In genomic region chr2:218979846-218980738, GRCh38 we compare ENCODE assay signal across 8 cellular contexts. TPM values are rescaled to one million over a fixed set of nuclear protein-coding genes. Genes with fewer than 3 reads are reported as not detected.
A peak's percentile ranks its signal among the peaks of the same experiment; 100 is the strongest.
DNase-seq lines count a peak whose midpoint lies in the region; ATAC-seq and TF ChIP-seq lines count a peak whose summit lies in the region.

No MANE protein-coding gene starts in this region.

- H2AFZ ChIP-seq in IMR-90 (replicated peaks; ENCODE audit: low read length, poor library complexity) (peak overlapping the region; percentile 77), OCI-LY7 (ENCODE audit: low read length) (no peak overlapping the region)

- H2AK9ac ChIP-seq in IMR-90 (replicated peaks; ENCODE audit: low read depth, low read length, poor library complexity) = no peak overlapping the region

- dilution Hi-C loops in IMR-90 (cut with HindIII; ENCODE audit: low sequenced_read_pairs, unreplicated experiment) = no loop called here

- no peaks in the 10 kb centered on the region for H3K9me3 ChIP-seq in IMR-90 (ENCODE audit: control insufficient read depth, insufficient read depth, low read length)
- no peaks in the 10 kb centered on the region for H3K9me3 ChIP-seq in OCI-LY7 (ENCODE audit: low read length)
- H3K9me3 ChIP-seq in naive thymus-derived CD4-positive, alpha-beta T cell (ENCODE audit: control insufficient read depth in 2 of 3, low read length in 3 of 3) = no peaks in the 10 kb centered on the region

- DNase-seq in DMS153 (lab: John Stamatoyannopoulos, UW) (peak; percentile 65), IMR-90 (peak; percentile 65), OCI-LY7 (ENCODE audit: low spot score) (peak; percentile 74), activated T-cell treated with anti-CD3 and anti-CD28 coated beads for 48 hours (ENCODE audit: low read depth) (peak; percentile 84)
- DNase-seq in naive thymus-derived CD4-positive, alpha-beta T cell = peak; percentile 65 to 85 (median 81)

- peaks cover 74% of the 10 kb centered on the region for H3K27me3 ChIP-seq in IMR-90 (ENCODE audit: control insufficient read depth, insufficient read depth, low read length)
- H3K27me3 ChIP-seq in naive thymus-derived CD4-positive, alpha-beta T cell (ENCODE audit: control insufficient read depth in 2 of 2, insufficient read depth in 2 of 2, low read length in 2 of 2) = peaks cover 17 to 35% of the 10 kb centered on the region in 2 donors

- CTCF ChIA-PET in IMR-90 (lab: Yijun Ruan, JAX) = interaction anchor here (0.6 to 1.9 kb wide), 18 partner anchors 10 to 175 kb away, joined by 3 to 10 read pairs (median 4); partner anchors contain the start of gene CDK5R2
- CTCF ChIA-PET in OCI-LY7 (lab: Charles Lee; ENCODE audit: unreplicated experiment) = interaction anchor here (0.6 to 1.1 kb wide), 9 partner anchors 10 to 1113 kb away, joined by 3 to 11 read pairs (median 3); no protein-coding TSS in a partner anchor
- CTCF ChIA-PET in naive thymus-derived CD4-positive, alpha-beta T cell (lab: Charles Lee) = interaction anchor here (0.6 to 2.3 kb wide), 15 partner anchors 9 to 881 kb away, joined by 3 to 7 read pairs (median 3); partner anchors contain the start of gene CDK5R2

- no peak overlapping the region for H3K27ac ChIP-seq in IMR-90 (ENCODE audit: insufficient read depth, low read length)
- H3K27ac ChIP-seq in OCI-LY7 (ENCODE audit: low read depth, low read length, poor library complexity, severe bottlenecking) = no peak overlapping the region
- H3K27ac ChIP-seq in naive thymus-derived CD4-positive, alpha-beta T cell (ENCODE audit: low read depth, low read length) = no peak overlapping the region

- H3K9me2 ChIP-seq in OCI-LY7 (ENCODE audit: insufficient read depth, low read length) = no peaks in the 10 kb centered on the region

- in situ Hi-C loops in IMR-90 (cut with MboI; ENCODE audit: low sequenced_read_pairs) = no loop called here

- H3K4me1 ChIP-seq in IMR-90 (ENCODE audit: control insufficient read depth, insufficient read depth, low read length) (0 out of 2 replicates have a peak, but pooled peaks cover 2% of the 10 kb centered on the region), OCI-LY7 (ENCODE audit: insufficient read depth, low read length, poor library complexity, severe bottlenecking) (no peaks in the 10 kb centered on the region)
- H3K4me1 ChIP-seq in naive thymus-derived CD4-positive, alpha-beta T cell (ENCODE audit: control insufficient read depth in 2 of 2, insufficient read depth in 2 of 2, low read length in 2 of 2) = peaks cover 13 to 23% of the 10 kb centered on the region in 2 donors

- no peak overlapping the region for H2BK5ac ChIP-seq in IMR-90 (ENCODE audit: low read depth, low read length, poor library complexity, severe bottlenecking)

- peak; percentile 75 for ATAC-seq in GM21526 (IDR thresholded peaks at IDR 0.05; ENCODE audit: low FRiP score, unreplicated experiment)
- peak; percentile 97 for ATAC-seq in IMR-90 (ENCODE audit: low read depth)
- ATAC-seq in esophagus mucosa = peak; percentile 87
- ATAC-seq in naive thymus-derived CD4-positive, alpha-beta T cell = peak; percentile 93
- peak; percentile 90 for ATAC-seq in stimulated activated memory B cell treated with anti-CD40 and anti-IgM and Interleukin-4, amounts not matched to agents 10 μg/mL and 1 μg/mL and 100 μg/mL, for 72 hours

- no peaks in the 10 kb centered on the region; the same call in 1 of the 2 replicates for H3K9me1 ChIP-seq in IMR-90 (ENCODE audit: insufficient read depth, low read length)

- H3K4me3 Mint-ChIP-seq in naive thymus-derived CD4-positive, alpha-beta T cell = peak overlapping the region; percentile 66 to 94 (median 73)
- peak overlapping the region; percentile 76 for H3K4me3 Mint-ChIP-seq in stimulated activated memory B cell treated with anti-CD40 and anti-IgM and Interleukin-4, amounts not matched to agents 10 μg/mL and 1 μg/mL and 100 μg/mL, for 72 hours

- no peak overlapping the region for H3K18ac ChIP-seq in IMR-90 (ENCODE audit: low read depth, low read length)

- no peaks in the 10 kb centered on the region for H3K79me1 ChIP-seq in IMR-90 (ENCODE audit: low read depth in 1 of 2, low read length in 2 of 2)

- H3K27ac Mint-ChIP-seq in naive thymus-derived CD4-positive, alpha-beta T cell = peak overlapping the region in 1 of 9 donors; percentile 58
- H3K27ac Mint-ChIP-seq in stimulated activated memory B cell treated with anti-CD40 and anti-IgM and Interleukin-4, amounts not matched to agents 10 μg/mL and 1 μg/mL and 100 μg/mL, for 72 hours = no peak overlapping the region

- peaks cover 60 to 80% (median 70%) of the 10 kb centered on the region in 5 donors for H3K27me3 Mint-ChIP-seq in naive thymus-derived CD4-positive, alpha-beta T cell
- peaks cover 99% of the 10 kb centered on the region for H3K27me3 Mint-ChIP-seq in stimulated activated memory B cell treated with anti-CD40 and anti-IgM and Interleukin-4, amounts not matched to agents 10 μg/mL and 1 μg/mL and 100 μg/mL, for 72 hours

- intact Hi-C loops in IMR-90 (cut with micrococcal nuclease) (no loop called here), OCI-LY7 (cut with micrococcal nuclease; ENCODE audit: unreplicated experiment) (loop anchor here (2.0 kb wide), 3 partner anchors 73 to 127 kb away; no protein-coding TSS in a partner anchor)
- intact Hi-C loops in naive thymus-derived CD4-positive, alpha-beta T cell (cut with micrococcal nuclease) = loop anchor here (1.0 to 5.0 kb wide), 9 partner anchors 16 to 270 kb away; partner anchors contain the start of gene TTLL4 (in 1 of the 2)

- H3K9ac ChIP-seq in IMR-90 (ENCODE audit: low read depth, low read length) = no peak overlapping the region

- H4K8ac ChIP-seq in IMR-90 (ENCODE audit: low read depth in 2 of 2, low read length in 2 of 2) = no peak overlapping the region

- TF ChIP-seq CTCF in IMR-90 (conservative IDR thresholded peaks at IDR 0.05; ENCODE audit: low read depth, low read length) (peak; percentile 72), OCI-LY7 (conservative IDR thresholded peaks at IDR 0.05; ENCODE audit: low read length) (peak; percentile 99)

- H3K4me2 ChIP-seq in IMR-90 (ENCODE audit: low read depth, low read length) (peak overlapping the region; percentile 92), OCI-LY7 (ENCODE audit: low read length) (peak overlapping the region; percentile 56)

- H3K56ac ChIP-seq in IMR-90 (ENCODE audit: extremely low read depth, insufficient read depth, low read length) = no peak overlapping the region

- peaks cover 0 to 2% (median 0%) of the 10 kb centered on the region in 5 donors for H3K36me3 Mint-ChIP-seq in naive thymus-derived CD4-positive, alpha-beta T cell
- H3K36me3 Mint-ChIP-seq in stimulated activated memory B cell treated with anti-CD40 and anti-IgM and Interleukin-4, amounts not matched to agents 10 μg/mL and 1 μg/mL and 100 μg/mL, for 72 hours = no peaks in the 10 kb centered on the region

- H3K36me3 ChIP-seq in IMR-90 (ENCODE audit: control insufficient read depth, insufficient read depth, low read length) (no peaks in the 10 kb centered on the region), OCI-LY7 (ENCODE audit: insufficient read depth, low read length) (no peaks in the 10 kb centered on the region)
- H3K36me3 ChIP-seq in naive thymus-derived CD4-positive, alpha-beta T cell (ENCODE audit: control insufficient read depth in 2 of 3, insufficient read depth in 3 of 3, low read length in 3 of 3) = no peaks in the 10 kb centered on the region

- BruUV-seq in IMR-90 (replicated peaks; lab: Mats Ljungman, UMichigan) (no TSS peak), OCI-LY7 (replicated peaks; lab: Mats Ljungman, UMichigan) (no TSS peak)

- H3K4me1 Mint-ChIP-seq in naive thymus-derived CD4-positive, alpha-beta T cell = peaks cover 14 to 40% (median 20%) of the 10 kb centered on the region in 7 donors
- peaks cover 26% of the 10 kb centered on the region for H3K4me1 Mint-ChIP-seq in stimulated activated memory B cell treated with anti-CD40 and anti-IgM and Interleukin-4, amounts not matched to agents 10 μg/mL and 1 μg/mL and 100 μg/mL, for 72 hours

- H3K14ac ChIP-seq in IMR-90 (replicated peaks; ENCODE audit: low read depth, low read length) = no peak overlapping the region

- no peaks in the 10 kb centered on the region for H3K79me2 ChIP-seq in OCI-LY7 (ENCODE audit: insufficient read depth, low read depth, low read length)

- H3K4me3 ChIP-seq in IMR-90 (ENCODE audit: insufficient read depth, low read depth, low read length) (no peak overlapping the region), OCI-LY7 (ENCODE audit: low read depth, low read length, poor library complexity, severe bottlenecking) (peak overlapping the region; percentile 38)
- H3K4me3 ChIP-seq in naive thymus-derived CD4-positive, alpha-beta T cell (ENCODE audit: low read length) = peak overlapping the region; percentile 53

- no peak overlapping the region for H4K91ac ChIP-seq in IMR-90 (ENCODE audit: insufficient read depth, low read depth, low read length)

- no peak overlapping the region for H2AK5ac ChIP-seq in IMR-90 (ENCODE audit: low read depth, low read length)

- no peak overlapping the region for H2BK15ac ChIP-seq in IMR-90 (ENCODE audit: low read depth, low read length)

- no peak for TF ChIP-seq POLR2A in IMR-90 (IDR thresholded peaks at IDR 0.05; ENCODE audit: low read depth, low read length)

- H4K5ac ChIP-seq in IMR-90 (ENCODE audit: low read depth, low read length) = no peak overlapping the region

- POLR2A ChIA-PET in IMR-90 (lab: Charles Lee; ENCODE audit: unreplicated experiment) = no interaction called here
- POLR2A ChIA-PET in OCI-LY7 (lab: Charles Lee) = no interaction called here
- POLR2A ChIA-PET in naive thymus-derived CD4-positive, alpha-beta T cell (lab: Charles Lee) = interaction anchor here (0.6 to 0.7 kb wide), 2 partner anchors 13 to 558 kb away, joined by 3 read pairs; no protein-coding TSS in a partner anchor

- H2BK120ac ChIP-seq in IMR-90 (ENCODE audit: low read depth, low read length) = no peak overlapping the region

- H4K20me1 ChIP-seq in IMR-90 (ENCODE audit: insufficient read depth, low read length) (no peaks in the 10 kb centered on the region; the same call in 1 of the 2 replicates), OCI-LY7 (ENCODE audit: insufficient read depth, low read length) (no peaks in the 10 kb centered on the region; the same call in 1 of the 2 replicates)

- H3K4ac ChIP-seq in IMR-90 (ENCODE audit: low read depth, low read length) = no peak overlapping the region

- 0% methylated on average over 13 of the region's 39 CpGs; no CpG with 5 or more reads in 1 of the 2 experiments for WGBS in IMR-90 (ENCODE audit: extremely low coverage in 2 of 2, insufficient read length in 1 of 2), 2 experiments

- peaks cover 0 to 1% (median 0%) of the 10 kb centered on the region in 11 donors for H3K9me3 Mint-ChIP-seq in naive thymus-derived CD4-positive, alpha-beta T cell
- H3K9me3 Mint-ChIP-seq in stimulated activated memory B cell treated with anti-CD40 and anti-IgM and Interleukin-4, amounts not matched to agents 10 μg/mL and 1 μg/mL and 100 μg/mL, for 72 hours = no peaks in the 10 kb centered on the region

- peak; percentile 59 for TF ChIP-seq RAD21 in IMR-90 (IDR thresholded peaks at IDR 0.05; ENCODE audit: low read length)

- no peak overlapping the region for H3K23ac ChIP-seq in IMR-90 (ENCODE audit: low read depth, low read length)

- H2BK20ac ChIP-seq in IMR-90 (ENCODE audit: low read depth, low read length) = no peak overlapping the region

RNA-seq across cellular contexts. Expression of gene FEV, which starts 4.9 kb away (rescaled TPM):
- total RNA-seq in IMR-90 (2012; rRNA removed) (not detected in 2 replicates), OCI-LY7 (2022) (not detected in 2 replicates), esophagus mucosa (not detected)
- polyA plus RNA-seq in IMR-90 (2012; rRNA removed) = not detected in 2 replicates
- polyA plus RNA-seq in IMR-90 (2012; cell fraction: cytosol; rRNA removed) = not detected in 2 replicates
- polyA plus RNA-seq in IMR-90 (2012; cell fraction: nucleus; rRNA removed; ENCODE audit: low replicate concordance) = not detected in 2 replicates
- not detected in 2 replicates for total RNA-seq in OCI-LY7 (2014; rRNA removed; shearing (Covaris generic))
- total RNA-seq in naive thymus-derived CD4-positive, alpha-beta T cell = not detected
- not detected for polyA plus RNA-seq in naive thymus-derived CD4-positive, alpha-beta T cell

RNA-seq across cellular contexts. Expression of gene CRYBA2, which starts 13.1 kb away (rescaled TPM):
- not detected in 2 replicates for total RNA-seq in IMR-90 (2012; rRNA removed)
- polyA plus RNA-seq in IMR-90 (2012; rRNA removed) = not detected in 2 replicates
- not detected in 2 replicates for polyA plus RNA-seq in IMR-90 (2012; cell fraction: cytosol; rRNA removed)
- polyA plus RNA-seq in IMR-90 (2012; cell fraction: nucleus; rRNA removed; ENCODE audit: low replicate concordance) = not detected in 2 replicates
- total RNA-seq in OCI-LY7 (2014; rRNA removed; shearing (Covaris generic)) = not detected in 2 replicates
- not detected in 2 replicates for total RNA-seq in OCI-LY7 (2022)
- not detected for total RNA-seq in esophagus mucosa
- total RNA-seq in naive thymus-derived CD4-positive, alpha-beta T cell = not detected
- not detected for polyA plus RNA-seq in naive thymus-derived CD4-positive, alpha-beta T cell

RNA-seq across cellular contexts. Expression of gene CDK5R2, which starts 20.6 kb away (rescaled TPM):
- total RNA-seq in IMR-90 (2012; rRNA removed) (not detected in 2 replicates), OCI-LY7 (2022) (0.57 and 0.63 TPM in 2 replicates), esophagus mucosa (not detected)
- not detected in 2 replicates for polyA plus RNA-seq in IMR-90 (2012; rRNA removed)
- 0.09 and 0.21 TPM in 2 replicates for polyA plus RNA-seq in IMR-90 (2012; cell fraction: cytosol; rRNA removed)
- polyA plus RNA-seq in IMR-90 (2012; cell fraction: nucleus; rRNA removed; ENCODE audit: low replicate concordance) = 0.03 and 0.07 TPM in 2 replicates
- 0.09 and 0.41 TPM in 2 replicates for total RNA-seq in OCI-LY7 (2014; rRNA removed; shearing (Covaris generic))
- not detected for total RNA-seq in naive thymus-derived CD4-positive, alpha-beta T cell
- polyA plus RNA-seq in naive thymus-derived CD4-positive, alpha-beta T cell = not detected
